Comparison of ENCODE assay signal across 32 cellular contexts in the genomic region with DNA sequence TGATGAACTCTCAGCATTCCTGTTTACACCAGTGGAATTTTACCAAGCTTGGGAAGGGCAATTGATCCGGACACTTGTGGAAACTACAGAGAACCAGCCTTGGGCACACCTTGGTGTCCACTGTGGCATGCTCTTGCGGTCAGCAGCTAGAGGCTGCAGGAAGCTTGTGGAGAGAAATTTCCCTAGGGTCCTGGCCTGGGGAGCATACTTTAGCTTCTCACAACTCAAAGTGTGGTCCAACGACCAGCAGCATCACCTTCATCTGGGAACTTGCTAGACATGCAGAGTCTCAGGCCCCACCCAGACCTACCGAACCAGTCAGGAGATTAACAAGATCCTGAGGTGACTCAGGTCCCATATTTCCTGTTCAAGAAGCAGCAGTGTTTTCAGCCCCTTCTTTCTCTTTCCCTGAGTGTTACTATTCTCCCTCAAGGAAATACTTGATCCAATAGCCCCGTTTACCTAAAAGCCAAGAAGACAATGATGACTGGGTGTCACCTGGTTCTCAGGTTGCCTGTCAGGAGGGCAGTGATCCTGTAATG. TPM values are rescaled to one million over a fixed set of nuclear protein-coding genes. Genes with fewer than 3 reads are reported as not detected.
"Had no signal": no experiment of that assay in that cellular context is flagged by ENCODE, and none has a peak within 500 bp of the region (broad histone marks: within the 10 kb centered on the region; RNA-seq: fewer than 3 reads in every experiment).

No MANE protein-coding gene starts in this region.

- DNase-seq: activated CD4-positive, alpha-beta memory T cell treated with anti-CD3 and anti-CD28 coated beads, Interleukin-2, amount 10 ng/mL, durations not matched to agents 7 days and 5 days; activated CD4-positive, alpha-beta T cell treated with anti-CD3 and anti-CD28 coated beads for 1 hour; activated CD4-positive, alpha-beta T cell treated with anti-CD3 and anti-CD28 coated beads for 48 hours; activated CD4-positive, CD25-positive, alpha-beta regulatory T cell; activated CD8-positive, alpha-beta memory T cell treated with anti-CD3 and anti-CD28 coated beads for 24 hours; activated CD8-positive, alpha-beta memory T cell treated with anti-CD3 and anti-CD28 coated beads, Interleukin-2, amount 10 ng/mL, durations not matched to agents 7 days and 5 days; activated CD8-positive, alpha-beta memory T cell treated with anti-CD3 and anti-CD28 coated beads, Interleukin-2, amount 50 U/mL, for 48 hours; activated effector memory CD4-positive, alpha-beta T cell treated with Interleukin-2 at 50 U/mL for 16 hours; activated naive CD4-positive, alpha-beta T cell treated with anti-CD3 and anti-CD28 coated beads, Interleukin-2, amount 10 ng/mL, durations not matched to agents 7 days and 5 days; activated naive CD8-positive, alpha-beta T cell treated with anti-CD3 and anti-CD28 coated beads, Interleukin-2, amount 50 U/mL, for 24 hours; activated T-cell treated with anti-CD3 and anti-CD28 coated beads, Interleukin-2, amount 50 U/mL, for 48 hours; anterior cingulate cortex; central memory CD4-positive, alpha-beta T cell; Kasumi-1; KG1; NCI-H1105; NCI-H1417 treated with DMSO at 0.1 percent for 48 hours; NCI-H187 treated with DMSO at 0.1 percent for 48 hours; NCI-H2081; NCI-H345; NCI-H524 treated with DMSO at 0.1 percent for 48 hours; SHP77; SJCRH30; T1000; WERI-Rb-1 had no signal

- H3K4me1 ChIP-seq: SJCRH30 had no signal

- H3K9me3 Mint-ChIP-seq: activated CD4-positive, alpha-beta memory T cell treated with anti-CD3 and anti-CD28 coated beads, Interleukin-2, amount 10 ng/mL, durations not matched to agents 7 days and 5 days; activated naive CD4-positive, alpha-beta T cell treated with anti-CD3 and anti-CD28 coated beads, Interleukin-2, amount 10 ng/mL, durations not matched to agents 7 days and 5 days; activated naive CD8-positive, alpha-beta T cell treated with anti-CD3 and anti-CD28 coated beads, Interleukin-2, amount 50 U/mL, for 24 hours; brain had no signal

- H3K4me3 ChIP-seq: SJCRH30, SK-N-MC had no signal

- ATAC-seq: activated CD8-positive, alpha-beta memory T cell treated with anti-CD3 and anti-CD28 coated beads, Interleukin-2, amount 10 ng/mL, durations not matched to agents 7 days and 5 days; activated naive CD8-positive, alpha-beta T cell treated with anti-CD3 and anti-CD28 coated beads, Interleukin-2, amount 50 U/mL, for 24 hours had no signal

- H3K27me3 Mint-ChIP-seq: activated naive CD8-positive, alpha-beta T cell; activated naive CD8-positive, alpha-beta T cell treated with anti-CD3 and anti-CD28 coated beads, Interleukin-2, amount 50 U/mL, for 24 hours had no signal

- H3K27ac ChIP-seq: SJCRH30, SK-N-MC, WERI-Rb-1 had no signal

- H3K27ac Mint-ChIP-seq: activated CD4-positive, alpha-beta memory T cell treated with anti-CD3 and anti-CD28 coated beads, Interleukin-2, amount 10 ng/mL, durations not matched to agents 7 days and 5 days; activated CD8-positive, alpha-beta memory T cell treated with anti-CD3 and anti-CD28 coated beads, Interleukin-2, amount 10 ng/mL, durations not matched to agents 7 days and 5 days; activated naive CD4-positive, alpha-beta T cell treated with anti-CD3 and anti-CD28 coated beads, Interleukin-2, amount 10 ng/mL, durations not matched to agents 7 days and 5 days; activated naive CD8-positive, alpha-beta T cell; activated naive CD8-positive, alpha-beta T cell treated with anti-CD3 and anti-CD28 coated beads, Interleukin-2, amount 50 U/mL, for 24 hours; brain had no signal

- H3K4me1 Mint-ChIP-seq: activated CD4-positive, alpha-beta memory T cell treated with anti-CD3 and anti-CD28 coated beads, Interleukin-2, amount 10 ng/mL, durations not matched to agents 7 days and 5 days; activated CD8-positive, alpha-beta memory T cell treated with anti-CD3 and anti-CD28 coated beads, Interleukin-2, amount 10 ng/mL, durations not matched to agents 7 days and 5 days; activated naive CD4-positive, alpha-beta T cell treated with anti-CD3 and anti-CD28 coated beads, Interleukin-2, amount 10 ng/mL, durations not matched to agents 7 days and 5 days; activated naive CD8-positive, alpha-beta T cell treated with anti-CD3 and anti-CD28 coated beads, Interleukin-2, amount 50 U/mL, for 24 hours; brain had no signal

- H3K36me3 Mint-ChIP-seq: activated CD8-positive, alpha-beta memory T cell treated with anti-CD3 and anti-CD28 coated beads, Interleukin-2, amount 10 ng/mL, durations not matched to agents 7 days and 5 days; activated naive CD4-positive, alpha-beta T cell treated with anti-CD3 and anti-CD28 coated beads, Interleukin-2, amount 10 ng/mL, durations not matched to agents 7 days and 5 days; activated naive CD8-positive, alpha-beta T cell; brain had no signal

- H3K4me3 Mint-ChIP-seq: activated CD4-positive, alpha-beta memory T cell treated with anti-CD3 and anti-CD28 coated beads, Interleukin-2, amount 10 ng/mL, durations not matched to agents 7 days and 5 days; activated CD8-positive, alpha-beta memory T cell treated with anti-CD3 and anti-CD28 coated beads, Interleukin-2, amount 10 ng/mL, durations not matched to agents 7 days and 5 days; activated naive CD4-positive, alpha-beta T cell treated with anti-CD3 and anti-CD28 coated beads, Interleukin-2, amount 10 ng/mL, durations not matched to agents 7 days and 5 days; activated naive CD8-positive, alpha-beta T cell; activated naive CD8-positive, alpha-beta T cell treated with anti-CD3 and anti-CD28 coated beads, Interleukin-2, amount 50 U/mL, for 24 hours; brain had no signal

- H3K36me3 ChIP-seq: SJCRH30, WERI-Rb-1 had no signal

RNA-seq across cellular contexts. Expression of gene KCNE2, which starts 55.7 kb away (rescaled TPM):
- total RNA-seq: activated CD4-positive, alpha-beta memory T cell treated with anti-CD3 and anti-CD28 coated beads, Interleukin-2, amount 10 ng/mL, durations not matched to agents 7 days and 5 days; activated CD8-positive, alpha-beta memory T cell treated with anti-CD3 and anti-CD28 coated beads, Interleukin-2, amount 10 ng/mL, durations not matched to agents 7 days and 5 days; NCI-H460; RPMI7951; T-helper 1 cell treated with Interleukin-12 subunit alpha and Interleukin-12 subunit beta and Interleukin-4 antibody, amounts not matched to agents 30 ng/mL and 1 ng/mL, for 36 hours; T-helper 2 cell treated with Interferon-gamma antibody and Interleukin-4, amounts not matched to agents 100 ng/mL and 5 ng/mL, for 36 hours had no signal
